Comparison of ENCODE assay signal across 16 cellular contexts in the genomic region with DNA sequence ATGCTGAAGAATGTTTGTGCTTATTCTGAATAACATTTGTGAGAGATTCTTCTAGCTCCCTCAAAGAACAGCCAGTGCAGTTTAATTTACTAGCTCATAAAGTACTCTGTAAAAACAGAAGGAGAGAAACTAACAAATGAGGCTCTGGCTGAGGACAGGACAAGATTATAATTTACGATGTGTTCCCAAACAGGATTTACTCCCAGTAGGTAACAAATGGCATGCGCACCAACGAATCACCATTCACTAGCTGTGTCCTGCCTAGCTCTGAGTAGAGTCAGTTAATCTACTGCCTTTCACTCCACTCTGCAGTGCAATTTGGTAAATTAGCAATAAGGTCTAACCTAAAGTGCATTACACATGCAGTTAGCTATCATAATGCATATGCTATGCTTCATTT.
DNase-seq lines count a peak whose midpoint lies in the region; ATAC-seq, FAIRE-seq and TF ChIP-seq lines count a peak whose summit lies in the region.
"Had no signal": no experiment of that assay in that cellular context is flagged by ENCODE, and none has a peak within 500 bp of the region (broad histone marks: within the 10 kb centered on the region; RNA-seq: fewer than 3 reads in every experiment).

No MANE protein-coding gene starts in this region.

- H3K4me2 ChIP-seq in H1 (ENCODE audit: insufficient read depth in 1 of 2, low read depth in 2 of 2, low read length in 2 of 2) = no peak overlapping the region
- no peak overlapping the region for H3K4me2 ChIP-seq in mesendoderm (ENCODE audit: low read length)
- H3K4me2 ChIP-seq: BLaER1 treated with 17β-estradiol and CSF1 and Interleukin-3, amounts not matched to agents 10 nM and 100 nM had no signal

- H3K18ac ChIP-seq in H1 (ENCODE audit: extremely low read depth, low read length) = no peak overlapping the region
- no peak overlapping the region for H3K18ac ChIP-seq in mesendoderm (ENCODE audit: low read length)

- H3K14ac ChIP-seq in H1 (ENCODE audit: insufficient read length) = no peak overlapping the region

- WGBS in H1 (ENCODE audit: extremely low coverage in 1 of 2, insufficient coverage in 1 of 2, insufficient read length in 1 of 2, insufficient replicate concordance in 2 of 2, low coverage in 1 of 2, low lambda C conversion rate in 2 of 2, missing lambda C conversion rate in 1 of 2), 2 experiments = 91% methylated on average over 3 of the region's 3 CpGs; no CpG with 5 or more reads in 1 of the 2 experiments
- WGBS in mesendoderm (ENCODE audit: extremely low coverage, insufficient coverage, low lambda C conversion rate) = no CpG with 5 or more reads among the region's 3 CpGs
- 58 to 67% (median 60%) methylated on average over 3 of the region's 3 CpGs for WGBS in heart left ventricle, 4 donors

- intact Hi-C loops in heart left ventricle (cut with DNase I) = no loop called here

- TF ChIP-seq RAD21 in H1 (IDR thresholded peaks at IDR 0.05 in 1 of 2, conservative IDR thresholded peaks at IDR 0.05 in 1 of 2; ENCODE audit: low read depth in 2 of 2, low read length in 2 of 2) = no peak

- H4K20me1 ChIP-seq in H1 (replicated peaks in 1 of 2; ENCODE audit: control insufficient read depth in 1 of 2, insufficient read depth in 2 of 2, low read length in 2 of 2) = no peaks in the 10 kb centered on the region
- H4K20me1 ChIP-seq: BLaER1 treated with 17β-estradiol and CSF1 and Interleukin-3, amounts not matched to agents 10 nM and 100 nM had no signal

- CTCF ChIA-PET in H1 (lab: Charles Lee; ENCODE audit: partially characterized antibody) = interaction anchor here (1.4 to 1.7 kb wide), 2 partner anchors 10 to 14 kb away, joined by 3 to 4 read pairs; no protein-coding TSS in a partner anchor

- H2BK12ac ChIP-seq in H1 (ENCODE audit: low read depth, low read length) = no peak overlapping the region

- POLR2A ChIA-PET in H1 (lab: Charles Lee; ENCODE audit: partially characterized antibody) = no interaction called here

- H2AK5ac ChIP-seq in H1 (ENCODE audit: low read depth, low read length) (no peak overlapping the region), mesendoderm (ENCODE audit: low read length) (no peak overlapping the region)

- ATAC-seq in heart left ventricle = no peak
- ATAC-seq in GM21717 (IDR thresholded peaks at IDR 0.05; ENCODE audit: unreplicated experiment) = no peak
- ATAC-seq: GM12878, HCT116 had no signal

- H2AFZ ChIP-seq in H1 (ENCODE audit: low read length) = peak overlapping the region; percentile 36

- H3K36me3 ChIP-seq in H1 (ENCODE audit: control insufficient read depth in 2 of 4, insufficient read depth in 4 of 4, low read length in 3 of 4) (no peaks in the 10 kb centered on the region), mesendoderm (ENCODE audit: control insufficient read depth, insufficient read depth, low read length) (no peaks in the 10 kb centered on the region), heart left ventricle (no peaks in the 10 kb centered on the region)
- H3K36me3 ChIP-seq: BLaER1 treated with 17β-estradiol and CSF1 and Interleukin-3, amounts not matched to agents 10 nM and 100 nM had no signal

- H3K56ac ChIP-seq in H1 (replicated peaks; ENCODE audit: insufficient read length, low read depth, low read length) (no peak overlapping the region), mesendoderm (ENCODE audit: low read length) (no peak overlapping the region)

- no peaks in the 10 kb centered on the region for H3K23me2 ChIP-seq in H1 (ENCODE audit: low read depth, low read length)

- H3K4me1 ChIP-seq in H1 (replicated peaks in 1 of 4; ENCODE audit: control insufficient read depth in 3 of 4, insufficient read depth in 4 of 4, low read length in 3 of 4) = peaks cover 0 to 3% (median 1%) of the 10 kb centered on the region in 4 experiments; a peak in 1 of 7 replicates
- no peaks in the 10 kb centered on the region for H3K4me1 ChIP-seq in mesendoderm (ENCODE audit: control insufficient read depth, low read depth, low read length)
- H3K4me1 ChIP-seq in heart left ventricle = no peaks in the 10 kb centered on the region
- H3K4me1 ChIP-seq: BLaER1 treated with 17β-estradiol and CSF1 and Interleukin-3, amounts not matched to agents 10 nM and 100 nM had no signal

- H4K5ac ChIP-seq in H1 (ENCODE audit: insufficient read length, low read depth, low read length) = no peak overlapping the region
- no peak overlapping the region for H4K5ac ChIP-seq in mesendoderm (ENCODE audit: low read length)

- H3K4me3 ChIP-seq in H1 (ENCODE audit: extremely low read depth in 1 of 4, insufficient read depth in 2 of 4, low read depth in 3 of 4, low read length in 4 of 4) (no peak overlapping the region), mesendoderm (ENCODE audit: low read length) (no peak overlapping the region), heart left ventricle (no peak overlapping the region)
- H3K4me3 ChIP-seq: BLaER1 treated with 17β-estradiol and CSF1 and Interleukin-3, amounts not matched to agents 10 nM and 100 nM; GM12878 had no signal

- H3K27ac ChIP-seq in H1 (ENCODE audit: low read depth, low read length) (no peak overlapping the region), mesendoderm (ENCODE audit: low read depth, low read length) (no peak overlapping the region), heart left ventricle (no peak overlapping the region)
- H3K27ac ChIP-seq: BLaER1 treated with 17β-estradiol and CSF1 and Interleukin-3, amounts not matched to agents 10 nM and 100 nM had no signal

- H2BK15ac ChIP-seq in H1 (ENCODE audit: low read length) (no peak overlapping the region), mesendoderm (replicated peaks; ENCODE audit: low read depth) (no peak overlapping the region)

- H3K79me1 ChIP-seq in H1 (ENCODE audit: low read depth, low read length) (no peaks in the 10 kb centered on the region), mesendoderm (ENCODE audit: low read length) (no peaks in the 10 kb centered on the region)

- H3K9me3 ChIP-seq in H1 (ENCODE audit: insufficient read depth in 2 of 2, low read depth in 1 of 2, low read length in 1 of 2) (no peaks in the 10 kb centered on the region), heart left ventricle (peaks cover 0 to 9% (median 0%) of the 10 kb centered on the region in 12 donors)

- H2BK120ac ChIP-seq in H1 (replicated peaks; ENCODE audit: low read depth, low read length) (no peak overlapping the region), mesendoderm (ENCODE audit: low read depth, low read length) (no peak overlapping the region)

- H3K79me2 ChIP-seq in H1 (ENCODE audit: control insufficient read depth in 1 of 2, insufficient read depth in 2 of 2, low read length in 2 of 2) = no peaks in the 10 kb centered on the region
- no peaks in the 10 kb centered on the region for H3K79me2 ChIP-seq in mesendoderm (ENCODE audit: control insufficient read depth, insufficient read depth, low read length)

- no peak for FAIRE-seq in H1 (lab: Jason Lieb, UNC)
- FAIRE-seq: GM12878, GM18507 had no signal

- no peak overlapping the region for H4K8ac ChIP-seq in H1 (ENCODE audit: extremely low read depth, insufficient read depth, low read length)
- no peak overlapping the region for H4K8ac ChIP-seq in mesendoderm (ENCODE audit: low read depth, low read length)

- H3K9ac ChIP-seq in H1 (replicated peaks in 1 of 4; ENCODE audit: extremely low read depth in 1 of 4, low read depth in 3 of 4, low read length in 3 of 4) (no peak overlapping the region), mesendoderm (ENCODE audit: low read length) (no peak overlapping the region)
- H3K9ac ChIP-seq: BLaER1 treated with 17β-estradiol and CSF1 and Interleukin-3, amounts not matched to agents 10 nM and 100 nM had no signal

- no peak overlapping the region for H2BK5ac ChIP-seq in H1 (ENCODE audit: low read depth, low read length)
- H2BK5ac ChIP-seq in mesendoderm (ENCODE audit: low read length) = no peak overlapping the region

- no peak for TF ChIP-seq CTCF in H1 (IDR thresholded peaks at IDR 0.05; ENCODE audit: control extremely low read depth in 1 of 3, insufficient read depth in 1 of 3, low read depth in 1 of 3, low read length in 3 of 3)
- no peak for TF ChIP-seq CTCF in heart left ventricle (IDR thresholded peaks at IDR 0.05)

- no peaks in the 10 kb centered on the region for H3K27me3 ChIP-seq in H1 (replicated peaks in 1 of 4; ENCODE audit: control insufficient read depth in 3 of 4, extremely low read depth in 1 of 4, insufficient read depth in 3 of 4, low read length in 3 of 4)
- no peaks in the 10 kb centered on the region for H3K27me3 ChIP-seq in mesendoderm (ENCODE audit: insufficient read depth, low read length, poor library complexity)
- H3K27me3 ChIP-seq in heart left ventricle = no peaks in the 10 kb centered on the region
- H3K27me3 ChIP-seq: BLaER1 treated with 17β-estradiol and CSF1 and Interleukin-3, amounts not matched to agents 10 nM and 100 nM had no signal

- TF ChIP-seq EP300 in H1 (IDR thresholded peaks at IDR 0.05; ENCODE audit: borderline replicate concordance in 1 of 2, low read depth in 2 of 2, low read length in 2 of 2) = no peak

- H2BK20ac ChIP-seq in H1 (ENCODE audit: low read length) = no peak overlapping the region

- peak; percentile 40 for DNase-seq in NCI-H82 (lab: John Stamatoyannopoulos, UW)
- no peak for DNase-seq in NCI-H82 treated with DMSO at 0.1 percent for 48 hours (lab: John Stamatoyannopoulos, UW; ENCODE audit: unreplicated experiment)
- no peak for DNase-seq in H1 (ENCODE audit: low read depth in 1 of 2, low spot score in 2 of 2)
- DNase-seq in mesendoderm = peak; percentile 36
- DNase-seq in Kasumi-1 (lab: John Stamatoyannopoulos, UW) = no peak
- DNase-seq in heart left ventricle = no peak
- DNase-seq: 8988T; ACHN; CD4-positive, CD25-positive, alpha-beta regulatory T cell; DMS79; IMR-90 had no signal

- no peak overlapping the region for H3K23ac ChIP-seq in H1 (ENCODE audit: insufficient read length)
- H3K23ac ChIP-seq in mesendoderm (ENCODE audit: low read length) = no peak overlapping the region

- H3K4ac ChIP-seq in H1 (replicated peaks; ENCODE audit: insufficient read length, low read depth, low read length) (no peak overlapping the region), mesendoderm (ENCODE audit: low read depth, low read length) (no peak overlapping the region)

- no peak overlapping the region for H4K91ac ChIP-seq in H1 (replicated peaks; ENCODE audit: insufficient read length, low read length)

- TF ChIP-seq POLR2A in H1 (IDR thresholded peaks at IDR 0.05; ENCODE audit: control extremely low read depth in 1 of 2, low read depth in 2 of 2, low read length in 2 of 2) (no peak), heart left ventricle (IDR thresholded peaks at IDR 0.05) (no peak)

TF ChIP-seq in H1, 55 proteins besides CTCF, POLR2A, EP300 and RAD21 (continues in another document):
- TF ChIP-seq, protein P1, sequence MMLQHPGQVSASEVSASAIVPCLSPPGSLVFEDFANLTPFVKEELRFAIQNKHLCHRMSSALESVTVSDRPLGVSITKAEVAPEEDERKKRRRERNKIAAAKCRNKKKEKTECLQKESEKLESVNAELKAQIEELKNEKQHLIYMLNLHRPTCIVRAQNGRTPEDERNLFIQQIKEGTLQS (IDR thresholded peaks at IDR 0.05; ENCODE audit: insufficient read depth, low read depth, low read length) = no peak
- TF ChIP-seq MAX (IDR thresholded peaks at IDR 0.05) = no peak
- no peak for TF ChIP-seq MAFK (IDR thresholded peaks at IDR 0.05; ENCODE audit: low read depth, low read length)
- TF ChIP-seq BACH1 (IDR thresholded peaks at IDR 0.05; ENCODE audit: low read length) = no peak

Comparison
In these comparisons a context has a peak if more than half of its experiments do, and no peak if none do; other contexts are left out.
1. DNase-seq: peak in NCI-H82 (single experiment) and mesendoderm (single experiment); none in NCI-H82 treated with DMSO at 0.1 percent for 48 hours (single experiment), H1 (0 of 2), Kasumi-1 (0 of 2) and heart left ventricle (0 of 5).